In the genomic region with DNA sequence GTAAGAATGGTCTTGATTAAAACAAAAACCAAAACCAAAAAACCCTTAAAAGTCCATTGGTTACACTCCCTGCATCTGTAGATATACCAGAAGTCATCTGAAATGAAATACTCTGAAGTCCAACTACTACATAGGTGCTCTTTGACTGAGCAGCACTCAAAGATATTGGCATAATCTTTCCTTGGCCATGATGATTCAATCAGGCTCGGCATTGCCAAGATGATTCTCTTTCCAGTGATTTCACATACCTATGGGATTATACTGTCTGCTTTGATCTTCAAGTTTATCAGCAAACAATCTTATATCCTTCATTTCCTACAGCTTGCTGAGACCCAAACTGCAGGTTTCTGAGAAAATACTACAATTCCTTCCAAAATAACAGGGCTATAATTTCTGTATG, we compare ENCODE assay signal across 16 cellular contexts. TPM values are rescaled to one million over a fixed set of nuclear protein-coding genes. Genes with fewer than 3 reads are reported as not detected.
A peak's percentile ranks its signal among the peaks of the same experiment; 100 is the strongest.
DNase-seq lines count a peak whose midpoint lies in the region; ATAC-seq and TF ChIP-seq lines count a peak whose summit lies in the region.
"Had no signal": no experiment of that assay in that cellular context is flagged by ENCODE, and none has a peak within 500 bp of the region (broad histone marks: within the 10 kb centered on the region; RNA-seq: fewer than 3 reads in every experiment).

No MANE protein-coding gene starts in this region.

- no peaks in the 10 kb centered on the region for H3K36me3 ChIP-seq in GM23338 (ENCODE audit: insufficient read depth)
- no peaks in the 10 kb centered on the region for H3K36me3 ChIP-seq in OCI-LY3 (replicated peaks; ENCODE audit: low read depth, low read length)
- H3K36me3 ChIP-seq: BLaER1, HAP-1 had no signal

- no peaks in the 10 kb centered on the region; the same call in 1 of the 2 replicates for H3K9me2 ChIP-seq in GM23338 (ENCODE audit: insufficient read depth)

- H3K27ac Mint-ChIP-seq in GM23338, result no peak overlapping the region
- H3K27ac Mint-ChIP-seq: CD8-positive, alpha-beta memory T cell had no signal

- H3K27ac ChIP-seq in GM23338 (ENCODE audit: low read depth) (no peak overlapping the region), OCI-LY3 (ENCODE audit: low read length) (no peak overlapping the region), foreskin keratinocyte (no peak overlapping the region)
- H3K27ac ChIP-seq: BLaER1 had no signal

- no peak for TF ChIP-seq CTCF in GM23338 (conservative IDR thresholded peaks at IDR 0.05; ENCODE audit: low read depth in 2 of 2)
- no peak for TF ChIP-seq CTCF in OCI-LY3 (IDR thresholded peaks at IDR 0.05; ENCODE audit: low read depth, low read length)
- no peak for TF ChIP-seq CTCF in foreskin keratinocyte (conservative IDR thresholded peaks at IDR 0.05)

- no peak overlapping the region for H3K9ac ChIP-seq in OCI-LY3 (ENCODE audit: low read length)
- H3K9ac ChIP-seq: BLaER1 had no signal

- no peaks in the 10 kb centered on the region for H3K4me1 ChIP-seq in GM23338 (ENCODE audit: insufficient read depth)
- no peaks in the 10 kb centered on the region for H3K4me1 ChIP-seq in OCI-LY3 (ENCODE audit: low read length)
- H3K4me1 ChIP-seq in foreskin keratinocyte, result no peaks in the 10 kb centered on the region
- H3K4me1 ChIP-seq: BLaER1, Caco-2, HAP-1 had no signal

- no peaks in the 10 kb centered on the region for H3K4me1 Mint-ChIP-seq in GM23338
- H3K4me1 Mint-ChIP-seq: CD8-positive, alpha-beta memory T cell had no signal

- H2AFZ ChIP-seq in GM23338 (peak overlapping the region; percentile 65; the same call in 1 of the 2 replicates), OCI-LY3 (ENCODE audit: low read depth, low read length) (0 out of 2 replicates have a peak overlapping the region, but pooled peaks have one; percentile 34)

- no peaks in the 10 kb centered on the region for H3K9me3 ChIP-seq in OCI-LY3 (ENCODE audit: insufficient read depth, low read length)
- H3K9me3 ChIP-seq: BLaER1, Caco-2, HAP-1 had no signal

- H3K4me2 ChIP-seq in GM23338 (no peak overlapping the region), OCI-LY3 (ENCODE audit: low read length) (no peak overlapping the region)
- H3K4me2 ChIP-seq: BLaER1 had no signal

- H3K4me3 Mint-ChIP-seq in GM23338, result no peak overlapping the region
- H3K4me3 Mint-ChIP-seq: CD8-positive, alpha-beta memory T cell had no signal

- no peaks in the 10 kb centered on the region for H3K79me2 ChIP-seq in GM23338 (replicated peaks; ENCODE audit: insufficient read depth)
- H3K79me2 ChIP-seq in OCI-LY3 (ENCODE audit: low read length), result no peaks in the 10 kb centered on the region

- no peaks in the 10 kb centered on the region for H3K36me3 Mint-ChIP-seq in GM23338 (ENCODE audit: low read depth)

- H3K27me3 ChIP-seq in GM23338 (ENCODE audit: insufficient read depth) (no peaks in the 10 kb centered on the region), OCI-LY3 (ENCODE audit: low read depth, low read length) (no peaks in the 10 kb centered on the region), foreskin keratinocyte (no peaks in the 10 kb centered on the region)
- H3K27me3 ChIP-seq: BLaER1 had no signal

- H3K4me3 ChIP-seq in GM23338, result no peak overlapping the region
- H3K4me3 ChIP-seq in OCI-LY3 (ENCODE audit: low read length), result no peak overlapping the region
- H3K4me3 ChIP-seq: BLaER1, HAP-1 had no signal

- H3K27me3 Mint-ChIP-seq in GM23338 (ENCODE audit: insufficient read depth, low read depth, poor library complexity), result no peaks in the 10 kb centered on the region

- no peaks in the 10 kb centered on the region for H4K20me1 ChIP-seq in GM23338 (replicated peaks; ENCODE audit: insufficient read depth)
- H4K20me1 ChIP-seq in OCI-LY3 (ENCODE audit: insufficient read depth, low read length), result no peaks in the 10 kb centered on the region
- H4K20me1 ChIP-seq: BLaER1 had no signal

- H3F3A ChIP-seq in GM23338 (replicated peaks; ENCODE audit: low read depth), result no peaks in the 10 kb centered on the region

- ATAC-seq in GM23338 (no peak), foreskin keratinocyte (peak; percentile 65)
- ATAC-seq: HepG2 had no signal

- DNase-seq in GM23338 (ENCODE audit: low spot score), result no peak
- peak; percentile 5 for DNase-seq in SW480 (ENCODE audit: low spot score)
- peak in 1 of 2 donors; percentile 58 for DNase-seq in foreskin keratinocyte
- no peak for DNase-seq in stimulated activated naive CD4-positive, alpha-beta T cell treated with Interleukin-2 at 50 U/mL for 16 hours (lab: John Stamatoyannopoulos, UW)
- no peak for DNase-seq in foreskin melanocyte
- no peak for DNase-seq in cortex of kidney (lab: John Stamatoyannopoulos, UW)
- DNase-seq: 8988T; AML-193; Caco-2; CD8-positive, alpha-beta memory T cell; DND-41; GDM1 had no signal

- H3K9me3 Mint-ChIP-seq in GM23338, result no peaks in the 10 kb centered on the region

TF ChIP-seq in GM23338, 12 proteins besides CTCF, POLR2A, EP300 and RAD21 (continues in another document):
- no peak for TF ChIP-seq JUNB (IDR thresholded peaks at IDR 0.05; ENCODE audit: unreplicated experiment)
- TF ChIP-seq CREB1 (CRISPR knock-in tag; IDR thresholded peaks at IDR 0.05; ENCODE audit: low read depth), result no peak
- TF ChIP-seq EZH2 (IDR thresholded peaks at IDR 0.05; ENCODE audit: low read depth, unreplicated experiment), result no peak
- no peak for TF ChIP-seq ZNF331 (CRISPR knock-in tag; IDR thresholded peaks at IDR 0.05; ENCODE audit: low read depth)
- TF ChIP-seq ZNF462 (CRISPR knock-in tag; IDR thresholded peaks at IDR 0.05), result no peak
- TF ChIP-seq ETS1 (IDR thresholded peaks at IDR 0.05), result no peak

RNA-seq across cellular contexts. Expression of gene DIPK2A, which starts 35.9 kb away (rescaled TPM):
- 38.5 and 44.8 TPM in 2 replicates for total RNA-seq in GM23338 (2014; rRNA removed; shearing (Covaris generic))
- polyA plus RNA-seq in GM23338 (2016; fragmentation: Nextera tagmentation; extraction: Ambion mirVana) (15.8 and 19.0 TPM in 2 replicates), foreskin keratinocyte (4.0 and 5.8 TPM in 2 replicates)
- 11.9 and 13.4 TPM in 2 replicates for total RNA-seq in foreskin keratinocyte
